In the genomic region with DNA sequence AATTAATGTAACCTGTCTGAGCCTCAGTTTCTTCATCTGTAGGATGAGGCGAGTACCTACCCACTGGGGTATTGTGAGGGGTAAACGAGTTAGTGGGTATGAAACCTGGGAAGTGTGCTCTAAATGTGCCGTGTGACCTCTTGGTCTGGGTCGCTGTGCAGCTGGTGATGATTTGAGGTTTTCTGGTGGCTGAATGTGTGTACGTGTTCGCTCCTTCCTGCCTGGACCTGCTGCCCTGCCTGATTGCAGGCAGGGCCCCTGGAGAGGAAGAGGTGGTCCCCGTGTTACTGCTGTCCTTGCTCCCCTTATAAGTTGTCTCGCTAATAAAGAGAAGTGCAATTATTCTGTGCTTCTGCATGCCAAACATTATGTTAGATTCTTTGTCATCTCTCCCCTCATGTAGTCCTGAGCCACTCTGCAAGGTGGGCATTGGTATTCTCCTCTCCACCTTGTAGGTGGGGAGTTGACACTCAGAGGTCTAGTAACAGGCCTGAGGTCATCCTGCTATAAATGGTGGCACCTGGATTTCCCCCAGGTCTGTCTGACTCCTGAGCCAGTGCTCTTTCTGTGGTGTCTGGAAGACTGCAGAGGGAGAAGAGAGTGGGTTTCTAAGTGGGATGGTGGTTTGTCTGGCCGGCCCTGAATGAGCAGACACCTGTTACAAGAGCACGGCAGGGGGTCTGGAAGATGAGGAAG, we compare ENCODE assay signal across 10 cellular contexts. TPM values are rescaled to one million over a fixed set of nuclear protein-coding genes. Genes with fewer than 3 reads are reported as not detected.
DNase-seq lines count a peak whose midpoint lies in the region; ATAC-seq and TF ChIP-seq lines count a peak whose summit lies in the region.
"Had no signal": no experiment of that assay in that cellular context is flagged by ENCODE, and none has a peak within 500 bp of the region (broad histone marks: within the 10 kb centered on the region; RNA-seq: fewer than 3 reads in every experiment).

No MANE protein-coding gene starts in this region.

- peak overlapping the region; percentile 63 for H3K4me3 Mint-ChIP-seq in glutamatergic neuron (ENCODE audit: unreplicated experiment)
- H3K4me3 Mint-ChIP-seq: central memory CD8-positive, alpha-beta T cell had no signal

- H3K4me1 Mint-ChIP-seq in glutamatergic neuron (ENCODE audit: low read depth, unreplicated experiment): peaks cover 74% of the 10 kb centered on the region

- H3K27me3 Mint-ChIP-seq in glutamatergic neuron (ENCODE audit: unreplicated experiment): peaks cover 4% of the 10 kb centered on the region
- H3K27me3 Mint-ChIP-seq: central memory CD8-positive, alpha-beta T cell had no signal

- H3K27me3 ChIP-seq in aorta (ENCODE audit: control insufficient read depth in 1 of 2, insufficient read depth in 2 of 2, low read length in 1 of 2): no peaks in the 10 kb centered on the region

- no peaks in the 10 kb centered on the region for H3K9me3 ChIP-seq in aorta (ENCODE audit: control insufficient read depth, low read length)

- H3K36me3 Mint-ChIP-seq in glutamatergic neuron (ENCODE audit: unreplicated experiment): no peaks in the 10 kb centered on the region

- WGBS in aorta, 2 donors: 91 to 94% methylated on average over 10 of the region's 10 CpGs

- no peaks in the 10 kb centered on the region for H3K36me3 ChIP-seq in aorta (ENCODE audit: control insufficient read depth in 1 of 2, insufficient read depth in 2 of 2, low read length in 1 of 2)

- DNase-seq in GM12865 (ENCODE audit: low read depth) (peak; percentile 52), KBM-7 (peak; percentile 77), glutamatergic neuron (no peak), aorta (no peak), HCEC 1CT (no peak), GM03348 (ENCODE audit: low spot score) (no peak)
- DNase-seq in activated naive CD4-positive, alpha-beta T cell treated with Interleukin-2 at 50 U/mL for 16 hours: no peak
- DNase-seq: Calu3 had no signal

- intact Hi-C loops in aorta (cut with DNase I): no loop called here

- no peak overlapping the region for H3K27ac Mint-ChIP-seq in glutamatergic neuron (ENCODE audit: unreplicated experiment)

- no peak overlapping the region for H3K4me3 ChIP-seq in GM12865 (ENCODE audit: low read depth, low read length)
- H3K4me3 ChIP-seq in aorta (ENCODE audit: low read length in 2 of 2): no peak overlapping the region

- peak; percentile 75 for ATAC-seq in GM21447 (IDR thresholded peaks at IDR 0.05; ENCODE audit: unreplicated experiment)
- no peak for ATAC-seq in aorta (ENCODE audit: low FRiP score)

- H3K4me1 ChIP-seq in aorta (ENCODE audit: control insufficient read depth in 1 of 2, insufficient read depth in 2 of 2, low read length in 2 of 2): peaks cover 0 to 9% of the 10 kb centered on the region in 2 donors

- in situ Hi-C loops in KBM-7 (cut with MboI; ENCODE audit: low pct_unique_long_range_greater_than_20kb, low sequenced_read_pairs): no loop called here

- peaks cover 1% of the 10 kb centered on the region for H3K9me3 Mint-ChIP-seq in glutamatergic neuron (ENCODE audit: unreplicated experiment)
- H3K9me3 Mint-ChIP-seq: central memory CD8-positive, alpha-beta T cell had no signal

- no peak overlapping the region for H3K27ac ChIP-seq in aorta (ENCODE audit: low read depth in 1 of 2, low read length in 2 of 2)

- TF ChIP-seq CTCF in GM12865 (IDR thresholded peaks at IDR 0.05; ENCODE audit: insufficient read depth, low read depth, low read length, missing control alignments) (no peak), glutamatergic neuron (IDR thresholded peaks at IDR 0.05; ENCODE audit: partially characterized antibody, unreplicated experiment) (no peak)

RNA-seq across cellular contexts. Expression of gene PDIA5, which starts 15.7 kb away (rescaled TPM):
- total RNA-seq in glutamatergic neuron (ENCODE audit: unreplicated experiment) (49.4 TPM), aorta (10 to 100 TPM; 38.4 to 50.4 TPM)
- 10 to 100 TPM in 1 of 2 donors, 1 to 10 TPM in 1; 8.6 to 22.3 TPM for polyA plus RNA-seq in aorta

RNA-seq across cellular contexts. Expression of gene SEMA5B, which starts 55.0 kb away (rescaled TPM):
- total RNA-seq in glutamatergic neuron (ENCODE audit: unreplicated experiment) (61.1 TPM), aorta (1 to 10 TPM in 1 of 2 donors, under 1 TPM in 1; 0.81 to 4.9 TPM)
- polyA plus RNA-seq in aorta: 1 to 10 TPM in 1 of 2 donors, under 1 TPM in 1; under 0.01 to 1.0 TPM
- total RNA-seq: Calu3 had no signal

Comparison
In these comparisons a context has a peak if more than half of its experiments do, and no peak if none do; other contexts are left out.
1. DNase-seq: peak in GM12865 (single experiment) and KBM-7 (single experiment); none in glutamatergic neuron (single experiment), activated naive CD4-positive, alpha-beta T cell treated with Interleukin-2 at 50 U/mL for 16 hours (single experiment), aorta (0 of 2), HCEC 1CT (single experiment) and GM03348 (single experiment).
2. RNA of gene SEMA5B, which starts 55.0 kb away (total RNA-seq): 61.1 TPM in glutamatergic neuron (single experiment); 0.81 to 4.9 TPM in aorta; every median in the first group is over 10 times any median in the second.